15 cellular contexts compared by ENCODE assay signal in the genomic region with DNA sequence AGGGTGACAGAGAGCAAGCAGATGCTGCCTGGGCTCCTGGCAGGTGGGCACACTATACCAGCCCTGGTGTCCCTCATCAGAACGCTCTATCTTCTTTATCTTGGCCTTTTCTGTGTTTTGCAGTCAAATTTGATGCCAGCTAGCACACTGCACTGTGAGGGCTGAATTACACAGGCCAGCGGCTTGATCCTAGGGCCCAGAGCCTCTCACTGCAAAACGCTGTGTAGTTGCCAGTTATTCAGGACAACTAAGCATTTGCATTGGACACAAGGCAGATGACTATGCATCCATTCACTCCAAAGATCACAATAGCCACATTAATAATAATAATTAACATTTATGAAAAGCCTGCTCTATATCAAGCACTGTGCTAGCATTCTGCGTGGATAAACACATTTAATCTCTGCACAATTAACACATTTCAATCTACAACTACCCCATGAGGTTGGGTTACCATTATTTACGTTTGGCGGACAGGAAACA.
DNase-seq lines count a peak whose midpoint lies in the region; ATAC-seq and TF ChIP-seq lines count a peak whose summit lies in the region.
"Had no signal": no experiment of that assay in that cellular context is flagged by ENCODE, and none has a peak within 500 bp of the region (broad histone marks: within the 10 kb centered on the region; RNA-seq: fewer than 3 reads in every experiment).

No MANE protein-coding gene starts in this region.

- H3K27ac ChIP-seq in CD4-positive, alpha-beta T cell (ENCODE audit: low read depth, low read length): no peak overlapping the region
- H3K27ac ChIP-seq: C4-2B, GM23248, HL-60 had no signal

- ATAC-seq in CD4-positive, alpha-beta T cell (ENCODE audit: poor library complexity): no peak
- ATAC-seq in activated naive CD4-positive, alpha-beta T cell treated with anti-CD3 and anti-CD28 coated beads, Interleukin-2, amount 50 U/mL, for 72 hours: no peak
- ATAC-seq: HCT116 had no signal

- CTCF ChIA-PET in CD4-positive, alpha-beta T cell (lab: Charles Lee): no interaction called here

- H3K4me1 Mint-ChIP-seq in brain: peaks cover 28% of the 10 kb centered on the region
- no peaks in the 10 kb centered on the region for H3K4me1 Mint-ChIP-seq in CD4-positive, alpha-beta T cell (ENCODE audit: low read depth)

- H3K27me3 ChIP-seq in CD4-positive, alpha-beta T cell (ENCODE audit: control insufficient read depth, insufficient read depth, low read length): no peaks in the 10 kb centered on the region

- POLR2A ChIA-PET in CD4-positive, alpha-beta T cell (lab: Charles Lee): no interaction called here

- DNase-seq in hippocampal formation (lab: John Stamatoyannopoulos, UW) (peak; percentile 19 to 58), pons (ENCODE audit: low spot score) (peak; percentile 88), superior temporal gyrus (ENCODE audit: extremely low spot score) (peak; percentile 80), NCI-H446 treated with DMSO at 0.1 percent for 48 hours (lab: John Stamatoyannopoulos, UW) (no peak)
- no peak for DNase-seq in CD4-positive, alpha-beta T cell
- no peak for DNase-seq in activated naive CD4-positive, alpha-beta T cell treated with anti-CD3 and anti-CD28 coated beads, Interleukin-2, amount 50 U/mL, for 72 hours (ENCODE audit: low spot score in 2 of 2)
- DNase-seq: GM23248, NCI-H1105, NCI-H187 treated with DMSO at 0.1 percent for 48 hours, NCI-H69 had no signal

- no peaks in the 10 kb centered on the region for H3K36me3 Mint-ChIP-seq in brain
- no peaks in the 10 kb centered on the region for H3K36me3 Mint-ChIP-seq in CD4-positive, alpha-beta T cell (ENCODE audit: low read depth)
- H3K36me3 Mint-ChIP-seq in activated naive CD4-positive, alpha-beta T cell treated with anti-CD3 and anti-CD28 coated beads, Interleukin-2, amount 50 U/mL, for 72 hours: no peaks in the 10 kb centered on the region
- H3K36me3 Mint-ChIP-seq: IgD-negative memory B cell had no signal

- intact Hi-C loops in CD4-positive, alpha-beta T cell (cut with DNase I, micrococcal nuclease): no loop called here

- no peaks in the 10 kb centered on the region for H3K9me3 ChIP-seq in CD4-positive, alpha-beta T cell (ENCODE audit: control insufficient read depth, low read length)

- peaks cover 3% of the 10 kb centered on the region for H3K27me3 Mint-ChIP-seq in brain
- peaks cover 6% of the 10 kb centered on the region for H3K27me3 Mint-ChIP-seq in CD4-positive, alpha-beta T cell

- TF ChIP-seq CTCF in brain (conservative IDR thresholded peaks at IDR 0.05): no peak
- no peak for TF ChIP-seq CTCF in CD4-positive, alpha-beta T cell (IDR thresholded peaks at IDR 0.05)

- peaks cover 0 to 5% (median 0%) of the 10 kb centered on the region in 5 experiments for H3K9me3 Mint-ChIP-seq in brain
- no peaks in the 10 kb centered on the region for H3K9me3 Mint-ChIP-seq in CD4-positive, alpha-beta T cell
- no peaks in the 10 kb centered on the region for H3K9me3 Mint-ChIP-seq in activated naive CD4-positive, alpha-beta T cell treated with anti-CD3 and anti-CD28 coated beads, Interleukin-2, amount 50 U/mL, for 72 hours
- H3K9me3 Mint-ChIP-seq: IgD-negative memory B cell had no signal

- peak overlapping the region in 4 of 5 experiments; percentile 61 to 92 (median 78) for H3K27ac Mint-ChIP-seq in brain
- no peak overlapping the region for H3K27ac Mint-ChIP-seq in CD4-positive, alpha-beta T cell
- no peak overlapping the region for H3K27ac Mint-ChIP-seq in activated naive CD4-positive, alpha-beta T cell treated with anti-CD3 and anti-CD28 coated beads, Interleukin-2, amount 50 U/mL, for 72 hours
- H3K27ac Mint-ChIP-seq: IgD-negative memory B cell had no signal

- no peak overlapping the region for H3K4me3 Mint-ChIP-seq in brain
- no peak overlapping the region for H3K4me3 Mint-ChIP-seq in CD4-positive, alpha-beta T cell
- H3K4me3 Mint-ChIP-seq: IgD-negative memory B cell had no signal

Comparison
In these comparisons a context has a peak if more than half of its experiments do, and no peak if none do; other contexts are left out.
1. H3K27ac Mint-ChIP-seq: peak in brain (4 of 5); none in CD4-positive, alpha-beta T cell (single experiment) and activated naive CD4-positive, alpha-beta T cell treated with anti-CD3 and anti-CD28 coated beads, Interleukin-2, amount 50 U/mL, for 72 hours (0 of 2).
2. DNase-seq: peak in hippocampal formation (2 of 2), pons (single experiment) and superior temporal gyrus (single experiment); none in NCI-H446 treated with DMSO at 0.1 percent for 48 hours (single experiment), CD4-positive, alpha-beta T cell (0 of 10) and activated naive CD4-positive, alpha-beta T cell treated with anti-CD3 and anti-CD28 coated beads, Interleukin-2, amount 50 U/mL, for 72 hours (0 of 2).